24 cellular contexts compared by ENCODE assay signal in genomic region chr10:27038168-27038567, GRCh38.
"Had no signal": no experiment of that assay in that cellular context is flagged by ENCODE, and none has a peak within 500 bp of the region (broad histone marks: within the 10 kb centered on the region; RNA-seq: fewer than 3 reads in every experiment).

No MANE protein-coding gene starts in this region.

- H3K9me3 ChIP-seq: colonic mucosa, esophagus squamous epithelium, gastroesophageal sphincter, heart left ventricle, left lung, lower lobe of right lung, mucosa of descending colon had no signal

- H3K27ac ChIP-seq: colonic mucosa, epithelial cell of prostate, esophagus squamous epithelium, gastroesophageal sphincter, heart left ventricle, hepatocyte, left lung, lower lobe of right lung had no signal

- H3K4me1 ChIP-seq: colonic mucosa, esophagus squamous epithelium, gastroesophageal sphincter, heart left ventricle, left lung, lower lobe of right lung had no signal

- H3K27me3 ChIP-seq: colonic mucosa, esophagus squamous epithelium, gastroesophageal sphincter, heart left ventricle, hepatocyte, left lung had no signal

- H2AFZ ChIP-seq: hepatocyte had no signal

- DNase-seq: colonic mucosa; cortex of kidney; effector CD8-positive, alpha-beta T cell; effector memory CD8-positive, alpha-beta T cell; endodermal cell; erythroblast; esophagus squamous epithelium; foreskin fibroblast; foreskin melanocyte; heart left ventricle; hypothalamus; immature natural killer cell; islet precursor cell; left cardiac atrium; left lung; left ventricle myocardium superior; lower lobe of right lung; mesenchymal stem cell; mucosa of descending colon; naive B cell had no signal

- H3K4me3 ChIP-seq: colonic mucosa, esophagus squamous epithelium, gastroesophageal sphincter, heart left ventricle, hepatocyte, left lung, lower lobe of right lung, mucosa of descending colon had no signal

- H3K36me3 ChIP-seq: colonic mucosa had no signal

- H3K4me2 ChIP-seq: hepatocyte had no signal

- H3K79me2 ChIP-seq: hepatocyte had no signal

- ATAC-seq: effector memory CD8-positive, alpha-beta T cell; esophagus mucosa; gastroesophageal sphincter; heart left ventricle; left cardiac atrium; left lung; left ventricle myocardium superior; lower lobe of right lung; mucosa of descending colon had no signal
